In the genomic region with DNA sequence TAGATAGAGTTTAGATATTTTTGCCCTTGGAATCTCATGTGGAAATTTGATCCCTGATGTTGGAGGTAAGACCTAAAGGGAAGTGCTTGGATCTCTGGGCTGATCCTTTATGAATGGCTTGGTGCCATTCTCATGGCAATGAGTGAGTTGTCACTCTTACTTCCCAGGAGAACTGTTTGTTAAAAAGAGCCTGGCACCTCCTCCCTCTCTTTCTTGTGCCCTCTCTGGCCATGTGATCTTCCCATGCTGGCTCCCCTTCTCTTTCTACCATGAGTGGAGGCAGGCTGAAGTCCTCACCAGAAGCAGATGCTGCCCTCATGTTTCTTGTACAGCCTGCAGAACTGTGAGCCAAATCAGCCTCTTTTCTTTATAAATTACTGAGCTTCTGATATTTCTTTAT, we compare ENCODE assay signal across 16 cellular contexts.
A peak's percentile ranks its signal among the peaks of the same experiment; 100 is the strongest.
DNase-seq lines count a peak whose midpoint lies in the region; ATAC-seq lines count a peak whose summit lies in the region.
"Had no signal": no experiment of that assay in that cellular context is flagged by ENCODE, and none has a peak within 500 bp of the region (broad histone marks: within the 10 kb centered on the region; RNA-seq: fewer than 3 reads in every experiment).

No MANE protein-coding gene starts in this region.

- no peak for ATAC-seq in HG02852 (IDR thresholded peaks at IDR 0.05; ENCODE audit: unreplicated experiment)
- ATAC-seq: A549, K562 had no signal

- H3K9ac ChIP-seq in NT2/D1 (ENCODE audit: insufficient read length, low read depth), result no peak overlapping the region
- H3K9ac ChIP-seq: BLaER1, GM23248 had no signal

- H3K36me3 ChIP-seq in NT2/D1 (ENCODE audit: insufficient read depth, insufficient read length, low read length), result no peaks in the 10 kb centered on the region
- peaks cover 3% of the 10 kb centered on the region; the same call in 1 of the 2 replicates for H3K36me3 ChIP-seq in MG63
- H3K36me3 ChIP-seq: BLaER1 had no signal

- DNase-seq in DMS 273 (lab: John Stamatoyannopoulos, UW; ENCODE audit: unreplicated experiment) (peak; percentile 7), DMS 273 treated with DMSO at 0.1 percent for 48 hours (lab: John Stamatoyannopoulos, UW) (no peak), NT2/D1 (ENCODE audit: low read depth, low spot score) (peak; percentile 16), iPS DF 19.7 (ENCODE audit: low read depth, low spot score) (peak; percentile 25), COLO668 (lab: John Stamatoyannopoulos, UW; ENCODE audit: unreplicated experiment) (no peak), MG63 (no peak)
- DNase-seq: Calu3; CD4-positive, alpha-beta memory T cell; GDM1; GM23248; H7; IMR-90 had no signal

- H3K4me3 ChIP-seq in NT2/D1 (ENCODE audit: insufficient read length, low read depth) (no peak overlapping the region), MG63 (no peak overlapping the region)
- H3K4me3 ChIP-seq: A549, BLaER1, GM23248, K562 had no signal

- H3K9me3 ChIP-seq in NT2/D1 (ENCODE audit: insufficient read depth, low read length) (no peaks in the 10 kb centered on the region), MG63 (0 out of 2 replicates have a peak, but pooled peaks cover 2% of the 10 kb centered on the region)
- H3K9me3 ChIP-seq: A549, BLaER1 had no signal

- H3K4me1 ChIP-seq in NT2/D1 (ENCODE audit: insufficient read depth, insufficient read length), result no peaks in the 10 kb centered on the region
- H3K4me1 ChIP-seq: A549, BLaER1 had no signal

- no peaks in the 10 kb centered on the region for H3K27me3 ChIP-seq in NT2/D1 (ENCODE audit: insufficient read depth, insufficient read length)
- no peaks in the 10 kb centered on the region for H3K27me3 ChIP-seq in MG63
- H3K27me3 ChIP-seq: BLaER1 had no signal

Comparison
In these comparisons a context has a peak if more than half of its experiments do, and no peak if none do; other contexts are left out.
1. DNase-seq: peak in DMS 273 (single experiment), NT2/D1 (single experiment) and iPS DF 19.7 (single experiment); none in DMS 273 treated with DMSO at 0.1 percent for 48 hours (single experiment), COLO668 (single experiment) and MG63 (single experiment).